ENCODE assay signal across 20 cellular contexts in genomic region chr14:89205137-89205740, GRCh38.
DNase-seq lines count a peak whose midpoint lies in the region; ATAC-seq and TF ChIP-seq lines count a peak whose summit lies in the region.
"Had no signal": no experiment of that assay in that cellular context is flagged by ENCODE, and none has a peak within 500 bp of the region (broad histone marks: within the 10 kb centered on the region; RNA-seq: fewer than 3 reads in every experiment).

No MANE protein-coding gene starts in this region.

- no peak overlapping the region for H3K4me3 Mint-ChIP-seq in MCF 10A (ENCODE audit: unreplicated experiment)
- H3K4me3 Mint-ChIP-seq: CD8-positive, alpha-beta memory T cell had no signal

- H3K27me3 ChIP-seq in right cardiac atrium (ENCODE audit: control insufficient read depth, insufficient read depth), result no peaks in the 10 kb centered on the region
- no peaks in the 10 kb centered on the region for H3K27me3 ChIP-seq in DND-41 (ENCODE audit: insufficient read depth, low read length, poor library complexity)
- H3K27me3 ChIP-seq: SJCRH30 had no signal

- peaks cover 6% of the 10 kb centered on the region for H3K36me3 Mint-ChIP-seq in MCF 10A (ENCODE audit: insufficient read depth, unreplicated experiment)

- no peaks in the 10 kb centered on the region for H3K4me1 Mint-ChIP-seq in MCF 10A (ENCODE audit: insufficient read depth, unreplicated experiment)

- no peaks in the 10 kb centered on the region for H3K9me3 Mint-ChIP-seq in MCF 10A (ENCODE audit: unreplicated experiment)
- H3K9me3 Mint-ChIP-seq: CD8-positive, alpha-beta memory T cell had no signal

- BruUV-seq in MCF 10A (replicated peaks; lab: Mats Ljungman, UMichigan), result no TSS peak

- WGBS in right cardiac atrium, result 93% methylated on average over 18 of the region's 18 CpGs

- H3K79me2 ChIP-seq in DND-41 (ENCODE audit: insufficient read depth, low read length), result peaks cover 87% of the 10 kb centered on the region

- peaks cover 9% of the 10 kb centered on the region; the same call in 1 of the 2 replicates for H4K20me1 ChIP-seq in DND-41 (ENCODE audit: insufficient read depth, low read length)

- peaks cover 22% of the 10 kb centered on the region for H3K36me3 ChIP-seq in DND-41 (ENCODE audit: insufficient read depth, low read length)
- H3K36me3 ChIP-seq: SJCRH30 had no signal

- H3K9ac ChIP-seq in DND-41 (ENCODE audit: low read depth, low read length), result no peak overlapping the region

- H2AFZ ChIP-seq in DND-41 (ENCODE audit: low read depth, low read length), result no peak overlapping the region

- H3K4me2 ChIP-seq in DND-41 (ENCODE audit: insufficient read depth, low read length), result no peak overlapping the region

- H3K27ac Mint-ChIP-seq in MCF 10A (ENCODE audit: low read depth, unreplicated experiment), result no peak overlapping the region

- POLR2A ChIA-PET in MCF 10A (lab: Yijun Ruan, JAX), result no interaction called here

- ATAC-seq in right cardiac atrium (no peak), DND-41 (ENCODE audit: insufficient read depth, low read depth) (no peak)
- ATAC-seq: K562, Panc1 had no signal

- H3K9me3 ChIP-seq in right cardiac atrium (ENCODE audit: control insufficient read depth, low read length) (no peaks in the 10 kb centered on the region), DND-41 (ENCODE audit: insufficient read depth, low read length, severe bottlenecking) (no peaks in the 10 kb centered on the region)
- H3K9me3 ChIP-seq: SJCRH30 had no signal

- DNase-seq in right cardiac atrium, result peak in 2 of 3 donors; percentile 47 to 65
- no peak for DNase-seq in cardiac septum (ENCODE audit: low spot score)
- DNase-seq in DND-41, result no peak
- peak in 43 of 76 experiments; percentile 3 to 56 (median 26) for DNase-seq in HUDEP-2 (lab: John Stamatoyannopoulos, UW; ENCODE audit: unreplicated experiment in 76 of 76)
- DNase-seq in islet precursor cell, result peak; percentile 38
- DNase-seq in NK-92 treated with Interleukin-12 subunit alpha and Interleukin-12 subunit beta, amount 100 ng/mL, for 24 hours (lab: John Stamatoyannopoulos, UW), result no peak
- DNase-seq in MCF 10A (ENCODE audit: unreplicated experiment), result no peak
- DNase-seq in NCI-H774 (lab: John Stamatoyannopoulos, UW), result no peak
- DNase-seq: Calu3; CD8-positive, alpha-beta memory T cell; DMS153; GM23248; MM.1S; NCI-H1048; NCI-H1417 treated with DMSO at 0.1 percent for 48 hours; NCI-H1930; NCI-H748 treated with DMSO at 0.1 percent for 48 hours; SJCRH30 had no signal

- no peak overlapping the region for H3K27ac ChIP-seq in right cardiac atrium (ENCODE audit: low read length)
- 0 out of 2 replicates have a peak overlapping the region, but pooled peaks have one; percentile 6 for H3K27ac ChIP-seq in DND-41 (ENCODE audit: low read length)
- H3K27ac ChIP-seq: SJCRH30 had no signal

- intact Hi-C loops in right cardiac atrium (cut with DNase I) (no loop called here), cardiac septum (cut with DNase I) (no loop called here), MCF 10A (cut with micrococcal nuclease) (no loop called here)

- H3K4me3 ChIP-seq in right cardiac atrium (ENCODE audit: low read length) (no peak overlapping the region), DND-41 (ENCODE audit: low read depth in 1 of 2, low read length in 2 of 2) (no peak overlapping the region)
- H3K4me3 ChIP-seq: K562, SJCRH30 had no signal

- H3K4me1 ChIP-seq in right cardiac atrium (ENCODE audit: control insufficient read depth, insufficient read depth, low read length), result peaks cover 11% of the 10 kb centered on the region
- H3K4me1 ChIP-seq in DND-41 (ENCODE audit: insufficient read depth, low read length), result peaks cover 57% of the 10 kb centered on the region

- no peaks in the 10 kb centered on the region for H3K27me3 Mint-ChIP-seq in MCF 10A (ENCODE audit: insufficient read depth, unreplicated experiment)

- TF ChIP-seq CTCF in DND-41 (IDR thresholded peaks at IDR 0.05; ENCODE audit: borderline replicate concordance, extremely low read depth, low read length, poor library complexity, severe bottlenecking) (no peak), MCF 10A (IDR thresholded peaks at IDR 0.05; ENCODE audit: unreplicated experiment) (no peak)

- CTCF ChIA-PET in MCF 10A (lab: Yijun Ruan, JAX), result no interaction called here

Comparison
In these comparisons a context has a peak if more than half of its experiments do, and no peak if none do; other contexts are left out.
1. DNase-seq: peak in right cardiac atrium (2 of 3), HUDEP-2 (43 of 76) and islet precursor cell (single experiment); none in cardiac septum (single experiment), DND-41 (single experiment), NK-92 treated with Interleukin-12 subunit alpha and Interleukin-12 subunit beta, amount 100 ng/mL, for 24 hours (single experiment), MCF 10A (single experiment) and NCI-H774 (single experiment).